1 cellular context compared by ENCODE assay signal in genomic region chr11:67982255-67982857, GRCh38. TPM values are rescaled to one million over a fixed set of nuclear protein-coding genes. Genes with fewer than 3 reads are reported as not detected.
"Had no signal": no experiment of that assay in that cellular context is flagged by ENCODE, and none has a peak within 500 bp of the region (broad histone marks: within the 10 kb centered on the region; RNA-seq: fewer than 3 reads in every experiment).

No MANE protein-coding gene starts in this region.

RNA-seq across cellular contexts. Expression of gene ALDH3B1, which starts 27.8 kb away (rescaled TPM):
- total RNA-seq: foreskin keratinocyte had no signal
